In genomic region chr3:78994174-78995027, GRCh38 we compare ENCODE assay signal across 15 cellular contexts.
A peak's percentile ranks its signal among the peaks of the same experiment; 100 is the strongest.
DNase-seq lines count a peak whose midpoint lies in the region; ATAC-seq and TF ChIP-seq lines count a peak whose summit lies in the region.
"Had no signal": no experiment of that assay in that cellular context is flagged by ENCODE, and none has a peak within 500 bp of the region (broad histone marks: within the 10 kb centered on the region; RNA-seq: fewer than 3 reads in every experiment).

No MANE protein-coding gene starts in this region.

- H3K9me3 Mint-ChIP-seq in endothelial cell (ENCODE audit: unreplicated experiment), result no peaks in the 10 kb centered on the region

- H3K4me3 ChIP-seq in IMR-90 (ENCODE audit: insufficient read depth, low read depth, low read length) (no peak overlapping the region), brain microvascular endothelial cell (ENCODE audit: low read depth, low read length) (no peak overlapping the region)
- H3K4me3 ChIP-seq: breast epithelium, right atrium auricular region, upper lobe of left lung had no signal

- no peak overlapping the region for H2BK15ac ChIP-seq in IMR-90 (ENCODE audit: low read depth, low read length)

- no peak overlapping the region for H3K27ac Mint-ChIP-seq in endothelial cell (ENCODE audit: unreplicated experiment)
- H3K27ac Mint-ChIP-seq: natural killer cell had no signal

- H3K27me3 ChIP-seq in IMR-90 (ENCODE audit: control insufficient read depth, insufficient read depth, low read length), result no peaks in the 10 kb centered on the region
- no peaks in the 10 kb centered on the region for H3K27me3 ChIP-seq in brain microvascular endothelial cell (replicated peaks)
- H3K27me3 ChIP-seq: breast epithelium, right atrium auricular region, upper lobe of left lung had no signal

- CTCF ChIA-PET in IMR-90 (lab: Yijun Ruan, JAX), result interaction anchor here (0.6 kb wide), 2 partner anchors 15 to 524 kb away, joined by 3 read pairs; no protein-coding TSS in a partner anchor

- H3K4me2 ChIP-seq in IMR-90 (ENCODE audit: low read depth, low read length), result peak overlapping the region; percentile 62; the same call in 1 of the 2 replicates

- no peak overlapping the region for H3K27ac ChIP-seq in IMR-90 (ENCODE audit: insufficient read depth, low read length)
- H3K27ac ChIP-seq in brain microvascular endothelial cell, result peak overlapping the region; percentile 14
- peak overlapping the region; percentile 16 for H3K27ac ChIP-seq in substantia nigra (ENCODE audit: low read depth, low read length, poor library complexity, severe bottlenecking)
- H3K27ac ChIP-seq: breast epithelium, right atrium auricular region, upper lobe of left lung, VCaP had no signal

- peaks cover 19% of the 10 kb centered on the region for H3K4me1 Mint-ChIP-seq in endothelial cell (ENCODE audit: unreplicated experiment)
- H3K4me1 Mint-ChIP-seq: natural killer cell had no signal

- H4K20me1 ChIP-seq in IMR-90 (ENCODE audit: insufficient read depth, low read length), result no peaks in the 10 kb centered on the region

- no peak overlapping the region for H3K56ac ChIP-seq in IMR-90 (ENCODE audit: extremely low read depth, insufficient read depth, low read length)

- no peak for TF ChIP-seq POLR2A in IMR-90 (IDR thresholded peaks at IDR 0.05; ENCODE audit: low read depth, low read length)

- no peak overlapping the region; a peak in 1 of 4 replicates for H4K8ac ChIP-seq in IMR-90 (ENCODE audit: low read depth in 2 of 2, low read length in 2 of 2)

- DNase-seq in IMR-90, result peak; percentile 25
- peak; percentile 22 for DNase-seq in brain microvascular endothelial cell
- peak; percentile 39 for DNase-seq in iPS-NIHi7 (ENCODE audit: extremely low spot score)
- DNase-seq in substantia nigra (lab: John Stamatoyannopoulos, UW), result no peak
- no peak for DNase-seq in HUDEP-2 (lab: John Stamatoyannopoulos, UW; ENCODE audit: unreplicated experiment in 76 of 76)
- DNase-seq in endothelial cell (ENCODE audit: low spot score), result no peak
- DNase-seq: left cardiac atrium; natural killer cell; NCI-H345; stimulated activated CD4-positive, alpha-beta T cell treated with anti-CD3 and anti-CD28 coated beads, Interleukin-2, amount 100 ng/mL, for 48 hours; upper lobe of left lung had no signal

- TF ChIP-seq RAD21 in IMR-90 (IDR thresholded peaks at IDR 0.05; ENCODE audit: low read length), result no peak

- intact Hi-C loops in IMR-90 (cut with micrococcal nuclease), result no loop called here

- no TSS peak for BruUV-seq in IMR-90 (replicated peaks; lab: Mats Ljungman, UMichigan)

- no peak overlapping the region for H2AFZ ChIP-seq in IMR-90 (replicated peaks; ENCODE audit: low read length, poor library complexity)

- no peak overlapping the region for H3K4ac ChIP-seq in IMR-90 (ENCODE audit: low read depth, low read length)

- H3K79me1 ChIP-seq in IMR-90 (ENCODE audit: low read depth in 1 of 2, low read length in 2 of 2), result peaks cover 11 to 20% of the 10 kb centered on the region in 2 experiments

- H4K91ac ChIP-seq in IMR-90 (ENCODE audit: insufficient read depth, low read depth, low read length), result no peak overlapping the region

- no peak overlapping the region for H2BK5ac ChIP-seq in IMR-90 (ENCODE audit: low read depth, low read length, poor library complexity, severe bottlenecking)

- H3K9ac ChIP-seq in IMR-90 (ENCODE audit: low read depth, low read length), result no peak overlapping the region

- H3K4me3 Mint-ChIP-seq in endothelial cell (ENCODE audit: unreplicated experiment), result no peak overlapping the region
- H3K4me3 Mint-ChIP-seq: natural killer cell had no signal

- H3K4me1 ChIP-seq in IMR-90 (ENCODE audit: control insufficient read depth, insufficient read depth, low read length), result peaks cover 2% of the 10 kb centered on the region; the same call in 1 of the 2 replicates
- H3K4me1 ChIP-seq: breast epithelium, right atrium auricular region, upper lobe of left lung had no signal

- H3K9me3 ChIP-seq in IMR-90 (ENCODE audit: control insufficient read depth, insufficient read depth, low read length), result peaks cover 3% of the 10 kb centered on the region; the same call in 1 of the 2 replicates

- H3K27me3 Mint-ChIP-seq in endothelial cell (ENCODE audit: unreplicated experiment), result peaks cover 3% of the 10 kb centered on the region

- WGBS in IMR-90 (ENCODE audit: extremely low coverage in 2 of 2, insufficient read length in 1 of 2), 2 experiments, result 0% methylated on average over 1 of the region's 9 CpGs; no CpG with 5 or more reads in 1 of the 2 experiments

- H4K5ac ChIP-seq in IMR-90 (ENCODE audit: low read depth, low read length), result no peak overlapping the region

- H2BK120ac ChIP-seq in IMR-90 (ENCODE audit: low read depth, low read length), result no peak overlapping the region

- peaks cover 12% of the 10 kb centered on the region for H3K36me3 Mint-ChIP-seq in endothelial cell (ENCODE audit: low read depth, unreplicated experiment)
- H3K36me3 Mint-ChIP-seq: natural killer cell had no signal

- POLR2A ChIA-PET in IMR-90 (lab: Charles Lee; ENCODE audit: unreplicated experiment), result no interaction called here

- H3K18ac ChIP-seq in IMR-90 (ENCODE audit: low read depth, low read length), result no peak overlapping the region

- H3K9me1 ChIP-seq in IMR-90 (ENCODE audit: insufficient read depth, low read length), result no peaks in the 10 kb centered on the region

- H2BK20ac ChIP-seq in IMR-90 (ENCODE audit: low read depth, low read length), result no peak overlapping the region

- H3K36me3 ChIP-seq in IMR-90 (ENCODE audit: control insufficient read depth, insufficient read depth, low read length) (no peaks in the 10 kb centered on the region), brain microvascular endothelial cell (replicated peaks) (no peaks in the 10 kb centered on the region)
- H3K36me3 ChIP-seq: breast epithelium, right atrium auricular region, upper lobe of left lung had no signal

- dilution Hi-C loops in IMR-90 (cut with HindIII; ENCODE audit: low sequenced_read_pairs, unreplicated experiment), result no loop called here

- in situ Hi-C loops in IMR-90 (cut with MboI; ENCODE audit: low sequenced_read_pairs) (loop anchor here (25.0 kb wide), 1 partner anchor 332 kb away; no protein-coding TSS in a partner anchor), brain microvascular endothelial cell (cut with HindIII; ENCODE audit: low pct_ligation_motif_present, low sequenced_read_pairs) (no loop called here)

- TF ChIP-seq CTCF in IMR-90 (conservative IDR thresholded peaks at IDR 0.05; ENCODE audit: low read depth, low read length) (no peak), brain microvascular endothelial cell (IDR thresholded peaks at IDR 0.05; ENCODE audit: low read depth, low read length, missing control alignments) (no peak), endothelial cell (IDR thresholded peaks at IDR 0.05; ENCODE audit: unreplicated experiment) (no peak)

- no peak overlapping the region for H3K23ac ChIP-seq in IMR-90 (ENCODE audit: low read depth, low read length)

- no peak overlapping the region for H2AK9ac ChIP-seq in IMR-90 (replicated peaks; ENCODE audit: low read depth, low read length, poor library complexity)

- ATAC-seq in IMR-90 (ENCODE audit: low read depth) (peak; percentile 53), GM19351 (IDR thresholded peaks at IDR 0.05; ENCODE audit: unreplicated experiment) (no peak)
- ATAC-seq: left cardiac atrium, natural killer cell had no signal

- H2AK5ac ChIP-seq in IMR-90 (ENCODE audit: low read depth, low read length), result no peak overlapping the region

- 0 out of 2 replicates have a peak overlapping the region, but pooled peaks have one; percentile 35 for H3K14ac ChIP-seq in IMR-90 (replicated peaks; ENCODE audit: low read depth, low read length)

TF ChIP-seq in IMR-90, 13 proteins besides CTCF, POLR2A, EP300 and RAD21:
- TF ChIP-seq BHLHE40 (IDR thresholded peaks at IDR 0.05; ENCODE audit: low read depth, low read length), result no peak

Comparison
In these comparisons a context has a peak if more than half of its experiments do, and no peak if none do; other contexts are left out.
1. DNase-seq: peak in IMR-90 (single experiment), brain microvascular endothelial cell (single experiment) and iPS-NIHi7 (single experiment); none in substantia nigra (0 of 49), HUDEP-2 (0 of 76) and endothelial cell (single experiment).